19 cellular contexts compared by ENCODE assay signal in the genomic region with DNA sequence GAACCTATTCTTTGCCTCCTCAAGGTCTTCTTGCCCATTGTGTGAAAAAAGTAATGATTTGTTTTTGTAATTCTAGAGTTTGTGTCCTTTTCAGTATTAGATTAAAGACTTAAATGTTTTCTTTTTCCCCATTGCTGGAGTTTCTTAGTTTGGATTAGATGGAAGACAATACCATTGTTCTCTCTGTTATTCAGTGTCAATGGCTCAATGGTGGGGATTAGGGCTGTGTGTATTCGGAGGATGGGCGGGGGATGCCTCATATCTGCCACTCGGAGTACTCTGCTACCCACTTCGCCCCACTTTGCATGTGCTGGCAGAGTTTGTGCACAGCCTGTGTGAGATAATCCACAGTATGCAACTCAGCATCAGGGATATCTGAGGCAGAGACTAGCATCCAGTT.
DNase-seq lines count a peak whose midpoint lies in the region; TF ChIP-seq lines count a peak whose summit lies in the region.
"Had no signal": no experiment of that assay in that cellular context is flagged by ENCODE, and none has a peak within 500 bp of the region (broad histone marks: within the 10 kb centered on the region; RNA-seq: fewer than 3 reads in every experiment).

No MANE protein-coding gene starts in this region.

- no peak overlapping the region for H3K9ac ChIP-seq in iPS-20b (ENCODE audit: low read depth, low read length)
- H3K9ac ChIP-seq: BLaER1 had no signal

- no peak for TF ChIP-seq CTCF in sigmoid colon (IDR thresholded peaks at IDR 0.05)
- TF ChIP-seq CTCF in GM10266 (IDR thresholded peaks at IDR 0.05; ENCODE audit: control insufficient read depth, insufficient read depth, low read depth, missing control alignments), result no peak

- H3K36me3 ChIP-seq in HAP-1 (replicated peaks) (no peaks in the 10 kb centered on the region), iPS-20b (ENCODE audit: insufficient read depth, low read depth, low read length) (no peaks in the 10 kb centered on the region), sigmoid colon (no peaks in the 10 kb centered on the region)
- H3K36me3 ChIP-seq: BLaER1 had no signal

- intact Hi-C loops in sigmoid colon (cut with DNase I), result no loop called here
- intact Hi-C loops in cardiac septum (cut with DNase I), result no loop called here

- no peak for TF ChIP-seq EP300 in sigmoid colon (IDR thresholded peaks at IDR 0.05)

- H3K27me3 ChIP-seq in HAP-1 (ENCODE audit: low read depth), result peaks cover 5% of the 10 kb centered on the region; the same call in 1 of the 2 replicates
- peaks cover 52% of the 10 kb centered on the region for H3K27me3 ChIP-seq in iPS-20b (ENCODE audit: insufficient read depth, low read length)
- H3K27me3 ChIP-seq in sigmoid colon, result no peaks in the 10 kb centered on the region
- H3K27me3 ChIP-seq: BLaER1 had no signal

- H3K27ac ChIP-seq in iPS-20b (ENCODE audit: low read length), result no peak overlapping the region
- no peak overlapping the region for H3K27ac ChIP-seq in sigmoid colon
- H3K27ac ChIP-seq: BLaER1 had no signal

- H3K4me3 ChIP-seq in HAP-1, result no peak overlapping the region
- peak overlapping the region; percentile 6; the same call in 1 of the 2 replicates for H3K4me3 ChIP-seq in iPS-20b (ENCODE audit: low read length)
- H3K4me3 ChIP-seq in sigmoid colon, result no peak overlapping the region
- H3K4me3 ChIP-seq: BLaER1 had no signal

- TF ChIP-seq POLR2A in sigmoid colon (IDR thresholded peaks at IDR 0.05), result no peak

- DNase-seq in HAP-1 (ENCODE audit: low spot score in 2 of 2), result peak; percentile 73 to 77
- peak; percentile 68 for DNase-seq in NCI-H2227 treated with DMSO at 0.1 percent for 48 hours (lab: John Stamatoyannopoulos, UW)
- DNase-seq in sigmoid colon, result peak; percentile 41
- no peak for DNase-seq in GM10266 (ENCODE audit: extremely low spot score)
- no peak for DNase-seq in cardiac septum (ENCODE audit: low spot score)
- DNase-seq in HPDE6-E6E7 (ENCODE audit: extremely low spot score), result no peak
- DNase-seq: ACHN; CD4-positive, alpha-beta T cell; DMS 273 treated with DMSO at 0.1 percent for 48 hours; DND-41; KG1; NCI-H1105; NCI-H146; NCI-H2029 treated with DMSO at 0.1 percent for 48 hours; NCI-H2171 treated with DMSO at 0.1 percent for 48 hours; NCI-H69 had no signal

- peaks cover 12% of the 10 kb centered on the region for H3K4me1 ChIP-seq in HAP-1
- H3K4me1 ChIP-seq in iPS-20b (ENCODE audit: insufficient read depth, low read length), result peaks cover 40% of the 10 kb centered on the region
- peaks cover 0 to 15% (median 13%) of the 10 kb centered on the region in 4 donors for H3K4me1 ChIP-seq in sigmoid colon
- H3K4me1 ChIP-seq: BLaER1, Caco-2 had no signal

- H3K9me3 ChIP-seq in HAP-1 (no peaks in the 10 kb centered on the region), iPS-20b (ENCODE audit: insufficient read depth, low read depth, low read length) (no peaks in the 10 kb centered on the region), sigmoid colon (no peaks in the 10 kb centered on the region)
- H3K9me3 ChIP-seq: BLaER1, Caco-2 had no signal

- in situ Hi-C loops in HAP-1 (cut with MboI; ENCODE audit: low sequenced_read_pairs), result no loop called here

- whole genome bisulfite sequencing in sigmoid colon, 2 donors, result 80 to 92% methylated on average over 4 of the region's 4 CpGs

Comparison
In these comparisons a context has a peak if more than half of its experiments do, and no peak if none do; other contexts are left out.
1. DNase-seq: peak in HAP-1 (2 of 2), NCI-H2227 treated with DMSO at 0.1 percent for 48 hours (single experiment) and sigmoid colon (single experiment); none in GM10266 (single experiment), cardiac septum (single experiment) and HPDE6-E6E7 (single experiment).